ENCODE assay signal across 8 cellular contexts in the genomic region with DNA sequence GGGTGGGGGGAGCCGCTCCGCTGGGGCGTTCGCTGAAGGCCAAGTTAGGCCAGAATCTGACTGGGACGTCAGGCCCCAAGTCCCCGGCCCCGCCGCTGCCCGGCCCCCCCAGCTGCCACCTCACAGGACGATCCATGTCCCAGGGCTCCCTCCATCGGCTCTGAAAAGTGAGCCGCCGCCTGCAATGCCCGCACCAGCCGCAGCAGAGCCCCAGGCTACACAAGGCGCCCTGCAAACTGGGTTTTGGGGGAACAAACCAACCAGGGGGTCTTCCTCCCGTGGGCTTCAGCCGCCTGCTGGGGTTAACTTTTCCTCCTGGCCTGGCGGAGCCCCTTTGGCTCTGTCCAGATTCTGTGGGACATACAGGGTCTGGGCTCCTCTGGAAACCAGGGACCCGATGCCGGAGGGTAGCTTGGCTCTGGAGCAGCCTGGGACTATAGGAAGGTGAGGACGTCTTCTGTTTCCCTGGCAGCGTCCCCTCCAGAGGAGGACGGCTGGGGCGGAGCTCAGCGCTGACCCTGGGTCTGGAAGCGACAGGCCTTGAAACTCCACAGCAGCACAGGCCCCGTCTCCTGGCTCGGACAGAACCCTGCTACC. TPM values are rescaled to one million over a fixed set of nuclear protein-coding genes. Genes with fewer than 3 reads are reported as not detected.
DNase-seq lines count a peak whose midpoint lies in the region; ATAC-seq lines count a peak whose summit lies in the region.

No MANE protein-coding gene starts in this region.

- H3K27ac Mint-ChIP-seq in activated CD8-positive, alpha-beta memory T cell treated with anti-CD3 and anti-CD28 coated beads, Interleukin-2, amount 10 ng/mL, durations not matched to agents 7 days and 5 days, result no peak overlapping the region
- peak overlapping the region; percentile 88 for H3K27ac Mint-ChIP-seq in stimulated activated naive B cell treated with anti-CD40 and anti-IgM and Interleukin-4, amounts not matched to agents 10 μg/mL and 1 μg/mL and 100 μg/mL, for 72 hours

- no peak for ATAC-seq in activated CD8-positive, alpha-beta memory T cell treated with anti-CD3 and anti-CD28 coated beads, Interleukin-2, amount 10 ng/mL, durations not matched to agents 7 days and 5 days
- peak; percentile 14 to 20 for ATAC-seq in stimulated activated naive B cell treated with anti-CD40 and anti-IgM and Interleukin-4, amounts not matched to agents 10 μg/mL and 1 μg/mL and 100 μg/mL, for 72 hours (replicated peaks)
- ATAC-seq in HG02588 (IDR thresholded peaks at IDR 0.05; ENCODE audit: unreplicated experiment) (no peak), HG03521 (IDR thresholded peaks at IDR 0.05; ENCODE audit: unreplicated experiment) (no peak)

- H3K27me3 Mint-ChIP-seq in activated CD8-positive, alpha-beta memory T cell treated with anti-CD3 and anti-CD28 coated beads, Interleukin-2, amount 10 ng/mL, durations not matched to agents 7 days and 5 days, result peaks cover 17% of the 10 kb centered on the region
- H3K27me3 Mint-ChIP-seq in stimulated activated naive B cell treated with anti-CD40 and anti-IgM and Interleukin-4, amounts not matched to agents 10 μg/mL and 1 μg/mL and 100 μg/mL, for 72 hours, result no peaks in the 10 kb centered on the region

- H3K27ac ChIP-seq in caudate nucleus (ENCODE audit: low read depth, low read length), result no peak overlapping the region

- DNase-seq in activated CD8-positive, alpha-beta memory T cell treated with anti-CD3 and anti-CD28 coated beads, Interleukin-2, amount 10 ng/mL, durations not matched to agents 7 days and 5 days, result no peak
- no peak for DNase-seq in activated CD8-positive, alpha-beta memory T cell treated with anti-CD3 and anti-CD28 coated beads, Interleukin-2, amount 50 U/mL, for 4 hours
- DNase-seq in RKO (ENCODE audit: low spot score) (peak; percentile 79), caudate nucleus (lab: John Stamatoyannopoulos, UW) (peak in 45 of 61 donors; percentile 11 to 74 (median 44)), kidney tubule cell (ENCODE audit: low spot score) (peak; percentile 63)
- DNase-seq in stimulated activated naive B cell treated with anti-CD40 and anti-IgM and Interleukin-4, amounts not matched to agents 10 μg/mL and 1 μg/mL and 100 μg/mL, for 72 hours, result no peak

- H3K4me1 Mint-ChIP-seq in activated CD8-positive, alpha-beta memory T cell treated with anti-CD3 and anti-CD28 coated beads, Interleukin-2, amount 10 ng/mL, durations not matched to agents 7 days and 5 days, result peaks cover 14% of the 10 kb centered on the region
- peaks cover 24 to 31% of the 10 kb centered on the region in 2 donors for H3K4me1 Mint-ChIP-seq in stimulated activated naive B cell treated with anti-CD40 and anti-IgM and Interleukin-4, amounts not matched to agents 10 μg/mL and 1 μg/mL and 100 μg/mL, for 72 hours

- peak overlapping the region; percentile 1 for H3K4me3 Mint-ChIP-seq in activated CD8-positive, alpha-beta memory T cell treated with anti-CD3 and anti-CD28 coated beads, Interleukin-2, amount 10 ng/mL, durations not matched to agents 7 days and 5 days
- peak overlapping the region; percentile 78 to 79 for H3K4me3 Mint-ChIP-seq in stimulated activated naive B cell treated with anti-CD40 and anti-IgM and Interleukin-4, amounts not matched to agents 10 μg/mL and 1 μg/mL and 100 μg/mL, for 72 hours

- CTCF ChIA-PET in activated CD8-positive, alpha-beta memory T cell treated with anti-CD3 and anti-CD28 coated beads, Interleukin-2, amount 10 ng/mL, durations not matched to agents 7 days and 5 days (lab: Charles Lee), result no interaction called here

- no peaks in the 10 kb centered on the region for H3K9me3 Mint-ChIP-seq in activated CD8-positive, alpha-beta memory T cell treated with anti-CD3 and anti-CD28 coated beads, Interleukin-2, amount 10 ng/mL, durations not matched to agents 7 days and 5 days (ENCODE audit: low read depth)
- no peaks in the 10 kb centered on the region for H3K9me3 Mint-ChIP-seq in stimulated activated naive B cell treated with anti-CD40 and anti-IgM and Interleukin-4, amounts not matched to agents 10 μg/mL and 1 μg/mL and 100 μg/mL, for 72 hours

- no peaks in the 10 kb centered on the region for H3K36me3 Mint-ChIP-seq in activated CD8-positive, alpha-beta memory T cell treated with anti-CD3 and anti-CD28 coated beads, Interleukin-2, amount 10 ng/mL, durations not matched to agents 7 days and 5 days
- H3K36me3 Mint-ChIP-seq in stimulated activated naive B cell treated with anti-CD40 and anti-IgM and Interleukin-4, amounts not matched to agents 10 μg/mL and 1 μg/mL and 100 μg/mL, for 72 hours, result peaks cover 0 to 10% of the 10 kb centered on the region in 2 donors

RNA-seq across cellular contexts. Expression of gene NME4, which starts 0.8 kb away (rescaled TPM):
- total RNA-seq in activated CD8-positive, alpha-beta memory T cell treated with anti-CD3 and anti-CD28 coated beads, Interleukin-2, amount 10 ng/mL, durations not matched to agents 7 days and 5 days, result 1 to 10 TPM; 6.7 to 7.0 TPM

RNA-seq across cellular contexts. Expression of gene DECR2, which starts 3.9 kb away (rescaled TPM):
- 1 to 10 TPM; 5.9 to 6.3 TPM for total RNA-seq in activated CD8-positive, alpha-beta memory T cell treated with anti-CD3 and anti-CD28 coated beads, Interleukin-2, amount 10 ng/mL, durations not matched to agents 7 days and 5 days

RNA-seq across cellular contexts. Expression of gene PGAP6, which starts 16.1 kb away (rescaled TPM):
- 10 to 100 TPM; 46.6 to 50.4 TPM for total RNA-seq in activated CD8-positive, alpha-beta memory T cell treated with anti-CD3 and anti-CD28 coated beads, Interleukin-2, amount 10 ng/mL, durations not matched to agents 7 days and 5 days

RNA-seq across cellular contexts. Expression of gene MRPL28, which starts 27.5 kb away (rescaled TPM):
- total RNA-seq in activated CD8-positive, alpha-beta memory T cell treated with anti-CD3 and anti-CD28 coated beads, Interleukin-2, amount 10 ng/mL, durations not matched to agents 7 days and 5 days, result 10 to 100 TPM; 89.0 to 90.7 TPM

RNA-seq across cellular contexts. Expression of gene RAB11FIP3, which starts 27.6 kb away (rescaled TPM):
- 10 to 100 TPM; 25.9 to 32.1 TPM for total RNA-seq in activated CD8-positive, alpha-beta memory T cell treated with anti-CD3 and anti-CD28 coated beads, Interleukin-2, amount 10 ng/mL, durations not matched to agents 7 days and 5 days

Comparison
In these comparisons a context has a peak if more than half of its experiments do, and no peak if none do; other contexts are left out.
1. ATAC-seq: peak in stimulated activated naive B cell treated with anti-CD40 and anti-IgM and Interleukin-4, amounts not matched to agents 10 μg/mL and 1 μg/mL and 100 μg/mL, for 72 hours (2 of 2); none in activated CD8-positive, alpha-beta memory T cell treated with anti-CD3 and anti-CD28 coated beads, Interleukin-2, amount 10 ng/mL, durations not matched to agents 7 days and 5 days (single experiment), HG02588 (single experiment) and HG03521 (single experiment).
2. DNase-seq: peak in RKO (single experiment), caudate nucleus (45 of 61) and kidney tubule cell (single experiment); none in activated CD8-positive, alpha-beta memory T cell treated with anti-CD3 and anti-CD28 coated beads, Interleukin-2, amount 10 ng/mL, durations not matched to agents 7 days and 5 days (single experiment), activated CD8-positive, alpha-beta memory T cell treated with anti-CD3 and anti-CD28 coated beads, Interleukin-2, amount 50 U/mL, for 4 hours (single experiment) and stimulated activated naive B cell treated with anti-CD40 and anti-IgM and Interleukin-4, amounts not matched to agents 10 μg/mL and 1 μg/mL and 100 μg/mL, for 72 hours (single experiment).